In genomic region chr1:40965531-40965930, GRCh38 we compare ENCODE assay signal across 16 cellular contexts. TPM values are rescaled to one million over a fixed set of nuclear protein-coding genes. Genes with fewer than 3 reads are reported as not detected.
"Had no signal": no experiment of that assay in that cellular context is flagged by ENCODE, and none has a peak within 500 bp of the region (broad histone marks: within the 10 kb centered on the region; RNA-seq: fewer than 3 reads in every experiment).

No MANE protein-coding gene starts in this region.

- H3K27me3 Mint-ChIP-seq: activated naive CD8-positive, alpha-beta T cell treated with anti-CD3 and anti-CD28 coated beads, Interleukin-2, amount 50 U/mL, for 24 hours; T-cell had no signal

- DNase-seq: activated CD4-positive, alpha-beta T cell treated with anti-CD3 and anti-CD28 coated beads, Interleukin-2, amount 50 U/mL, for 48 hours; activated CD4-positive, CD25-positive, alpha-beta regulatory T cell treated with anti-CD3 and anti-CD28 coated beads, Interleukin-2, amount 50 U/mL, for 72 hours; activated CD8-positive, alpha-beta memory T cell treated with anti-CD3 and anti-CD28 coated beads, Interleukin-2, amount 10 ng/mL, durations not matched to agents 7 days and 5 days; activated naive CD4-positive, alpha-beta T cell treated with anti-CD3 and anti-CD28 coated beads for 36 hours; activated naive CD8-positive, alpha-beta T cell treated with anti-CD3 and anti-CD28 coated beads, Interleukin-2, amount 50 U/mL, for 24 hours; activated T-cell treated with anti-CD3 and anti-CD28 coated beads, Interleukin-2, amount 50 U/mL, for 1 hour; foreskin keratinocyte; kidney glomerular epithelial cell; mesenchymal stem cell; nephron progenitor cell; ovary; T-cell; T-helper 9 cell had no signal

- H3K4me3 Mint-ChIP-seq: activated CD8-positive, alpha-beta memory T cell treated with anti-CD3 and anti-CD28 coated beads, Interleukin-2, amount 10 ng/mL, durations not matched to agents 7 days and 5 days; activated naive CD4-positive, alpha-beta T cell treated with anti-CD3 and anti-CD28 coated beads for 36 hours; activated naive CD8-positive, alpha-beta T cell treated with anti-CD3 and anti-CD28 coated beads, Interleukin-2, amount 50 U/mL, for 24 hours; nephron progenitor cell; stimulated activated effector memory CD8-positive, alpha-beta T cell treated with anti-CD3 and anti-CD28 coated beads, Interleukin-12 subunit alpha, Interleukin-12 subunit beta, amount 100 ng/mL, for 72 hours; T-cell had no signal

- H3K4me3 ChIP-seq: cardiac muscle cell, ovary had no signal

- H3K36me3 ChIP-seq: cardiac muscle cell, ovary had no signal

- H3K4me1 Mint-ChIP-seq: activated CD8-positive, alpha-beta memory T cell treated with anti-CD3 and anti-CD28 coated beads, Interleukin-2, amount 10 ng/mL, durations not matched to agents 7 days and 5 days; activated naive CD8-positive, alpha-beta T cell treated with anti-CD3 and anti-CD28 coated beads, Interleukin-2, amount 50 U/mL, for 24 hours; stimulated activated effector memory CD8-positive, alpha-beta T cell treated with anti-CD3 and anti-CD28 coated beads, Interleukin-12 subunit alpha, Interleukin-12 subunit beta, amount 100 ng/mL, for 72 hours; T-cell had no signal

- H3K36me3 Mint-ChIP-seq: activated CD8-positive, alpha-beta memory T cell treated with anti-CD3 and anti-CD28 coated beads, Interleukin-2, amount 10 ng/mL, durations not matched to agents 7 days and 5 days; stimulated activated effector memory CD8-positive, alpha-beta T cell treated with anti-CD3 and anti-CD28 coated beads, Interleukin-12 subunit alpha, Interleukin-12 subunit beta, amount 100 ng/mL, for 72 hours; T-cell had no signal

- H3K9me3 ChIP-seq: ovary had no signal

- H3K27me3 ChIP-seq: cardiac muscle cell, foreskin keratinocyte, ovary had no signal

- H3K27ac Mint-ChIP-seq: activated CD8-positive, alpha-beta memory T cell treated with anti-CD3 and anti-CD28 coated beads, Interleukin-2, amount 10 ng/mL, durations not matched to agents 7 days and 5 days; activated naive CD4-positive, alpha-beta T cell treated with anti-CD3 and anti-CD28 coated beads for 36 hours; activated naive CD8-positive, alpha-beta T cell treated with anti-CD3 and anti-CD28 coated beads, Interleukin-2, amount 50 U/mL, for 24 hours; activated T-helper 2 cell treated with anti-CD3 and anti-CD28 coated beads, Interferon-gamma antibody, Interleukin-2, Interleukin-4, amounts not matched to agents 10 μg/mL and 5 μg/mL and 100 μg/mL, durations not matched to agents 14 hours and 24 hours and 36 hours; stimulated activated effector memory CD8-positive, alpha-beta T cell treated with anti-CD3 and anti-CD28 coated beads, Interleukin-12 subunit alpha, Interleukin-12 subunit beta, amount 100 ng/mL, for 72 hours; T-cell had no signal

- H3K9me3 Mint-ChIP-seq: activated naive CD4-positive, alpha-beta T cell treated with anti-CD3 and anti-CD28 coated beads for 36 hours; activated naive CD8-positive, alpha-beta T cell treated with anti-CD3 and anti-CD28 coated beads, Interleukin-2, amount 50 U/mL, for 24 hours; activated T-helper 2 cell treated with anti-CD3 and anti-CD28 coated beads, Interferon-gamma antibody, Interleukin-2, Interleukin-4, amounts not matched to agents 10 μg/mL and 5 μg/mL and 100 μg/mL, durations not matched to agents 14 hours and 24 hours and 36 hours; stimulated activated effector memory CD8-positive, alpha-beta T cell treated with anti-CD3 and anti-CD28 coated beads, Interleukin-12 subunit alpha, Interleukin-12 subunit beta, amount 100 ng/mL, for 72 hours; T-cell had no signal

- H3K27ac ChIP-seq: cardiac muscle cell, foreskin keratinocyte, ovary had no signal

RNA-seq across cellular contexts. Expression of gene SLFNL1, which starts 56.0 kb away (rescaled TPM):
- polyA plus RNA-seq: foreskin keratinocyte had no signal
